ENCODE assay signal across 1 cellular context in the genomic region with DNA sequence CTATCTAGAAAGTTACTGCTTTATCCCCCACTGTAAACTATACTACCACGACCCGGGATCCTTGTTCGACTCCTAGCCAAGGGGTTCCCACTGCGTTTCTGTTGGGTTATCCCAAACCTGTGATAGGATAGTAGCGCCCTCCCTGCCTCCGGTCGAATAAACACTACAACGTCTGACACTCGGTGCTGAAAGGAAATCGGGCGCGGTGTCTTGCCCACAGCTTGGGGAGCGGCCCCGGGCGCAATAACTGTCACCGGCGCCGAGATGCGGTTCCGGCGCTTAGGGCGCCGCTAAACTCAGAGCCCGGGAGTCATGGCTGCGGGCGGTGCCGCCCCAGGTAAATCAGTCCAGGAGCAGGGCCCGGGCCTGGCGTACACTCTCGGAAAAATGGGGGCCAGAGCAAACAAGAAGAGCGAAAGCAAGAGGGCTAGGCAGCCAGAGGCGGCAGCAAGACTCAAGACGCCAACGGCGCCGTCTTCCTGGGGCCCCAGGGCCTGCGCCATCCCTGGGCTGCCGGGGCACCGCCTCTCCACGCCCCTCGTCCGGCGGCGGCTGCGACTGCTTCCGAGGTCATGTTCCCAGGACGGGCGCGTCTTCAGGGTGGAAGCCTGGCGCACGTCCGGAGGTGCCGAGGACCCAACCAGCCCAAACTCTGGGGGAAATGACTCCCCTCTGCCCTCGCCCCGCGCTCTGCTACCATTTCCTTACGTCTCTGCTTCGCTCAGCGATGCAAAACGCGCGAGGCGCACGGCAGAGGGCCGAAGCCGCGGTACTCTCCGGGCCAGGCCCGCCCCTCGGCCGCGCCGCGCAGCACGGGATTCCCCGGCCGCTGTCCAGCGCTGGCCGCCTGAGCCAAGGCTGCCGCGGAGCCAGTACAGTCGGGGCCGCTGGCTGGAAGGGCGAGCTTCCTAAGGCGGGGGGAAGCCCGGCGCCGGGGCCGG.
TF ChIP-seq lines count a peak whose summit lies in the region.

A gene (plus strand): TSS at position 575 of the 941 bp plus-strand sequence. CDS start 87 bp downstream, at position 662.

TF ChIP-seq in GM12878, 131 proteins besides CTCF, POLR2A, EP300 and RAD21 (continued from another document and continues in another):
- TF ChIP-seq, protein P1, sequence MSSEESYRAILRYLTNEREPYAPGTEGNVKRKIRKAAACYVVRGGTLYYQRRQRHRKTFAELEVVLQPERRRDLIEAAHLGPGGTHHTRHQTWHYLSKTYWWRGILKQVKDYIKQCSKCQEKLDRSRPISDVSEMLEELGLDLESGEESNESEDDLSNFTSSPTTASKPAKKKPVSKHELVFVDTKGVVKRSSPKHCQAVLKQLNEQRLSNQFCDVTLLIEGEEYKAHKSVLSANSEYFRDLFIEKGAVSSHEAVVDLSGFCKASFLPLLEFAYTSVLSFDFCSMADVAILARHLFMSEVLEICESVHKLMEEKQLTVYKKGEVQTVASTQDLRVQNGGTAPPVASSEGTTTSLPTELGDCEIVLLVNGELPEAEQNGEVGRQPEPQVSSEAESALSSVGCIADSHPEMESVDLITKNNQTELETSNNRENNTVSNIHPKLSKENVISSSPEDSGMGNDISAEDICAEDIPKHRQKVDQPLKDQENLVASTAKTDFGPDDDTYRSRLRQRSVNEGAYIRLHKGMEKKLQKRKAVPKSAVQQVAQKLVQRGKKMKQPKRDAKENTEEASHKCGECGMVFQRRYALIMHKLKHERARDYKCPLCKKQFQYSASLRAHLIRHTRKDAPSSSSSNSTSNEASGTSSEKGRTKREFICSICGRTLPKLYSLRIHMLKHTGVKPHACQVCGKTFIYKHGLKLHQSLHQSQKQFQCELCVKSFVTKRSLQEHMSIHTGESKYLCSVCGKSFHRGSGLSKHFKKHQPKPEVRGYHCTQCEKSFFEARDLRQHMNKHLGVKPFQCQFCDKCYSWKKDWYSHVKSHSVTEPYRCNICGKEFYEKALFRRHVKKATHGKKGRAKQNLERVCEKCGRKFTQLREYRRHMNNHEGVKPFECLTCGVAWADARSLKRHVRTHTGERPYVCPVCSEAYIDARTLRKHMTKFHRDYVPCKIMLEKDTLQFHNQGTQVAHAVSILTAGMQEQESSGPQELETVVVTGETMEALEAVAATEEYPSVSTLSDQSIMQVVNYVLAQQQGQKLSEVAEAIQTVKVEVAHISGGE (CRISPR knock-in tag; IDR thresholded peaks at IDR 0.05), result peak; percentile 21; the same call in 1 of the 2 replicates
- TF ChIP-seq HDAC6 (IDR thresholded peaks at IDR 0.05; ENCODE audit: unreplicated experiment) (no peak), IRF4 (IDR thresholded peaks at IDR 0.05; ENCODE audit: low read depth, low read length) (no peak), SREBF1 (IDR thresholded peaks at IDR 0.05; ENCODE audit: low read length) (no peak), BHLHE40 (IDR thresholded peaks at IDR 0.05; ENCODE audit: borderline replicate concordance in 1 of 2, low read depth in 2 of 2, low read length in 1 of 2) (peak in 1 of 2 experiments; percentile 18; a peak in 2 of 4 replicates), RAD51 (IDR thresholded peaks at IDR 0.05) (no peak), TCF7 (IDR thresholded peaks at IDR 0.05; ENCODE audit: borderline replicate concordance) (no peak), ZNF217 (IDR thresholded peaks at IDR 0.05) (0 out of 2 replicates have a peak, but pooled peaks have one; percentile 51), MXI1 (IDR thresholded peaks at IDR 0.05; ENCODE audit: low read depth, low read length) (peak; percentile 64; the same call in 1 of the 2 replicates), NR2F1 (conservative IDR thresholded peaks at IDR 0.05) (peak; percentile 61; the same call in 1 of the 2 replicates), MTA2 (IDR thresholded peaks at IDR 0.05; ENCODE audit: low read depth) (peak; percentile 49; the same call in 1 of the 2 replicates), MYB (IDR thresholded peaks at IDR 0.05; ENCODE audit: borderline replicate concordance, low read depth, low read length) (peak; percentile 16; the same call in 1 of the 2 replicates), ZNF207 (IDR thresholded peaks at IDR 0.05; ENCODE audit: borderline replicate concordance) (peak; percentile 77; the same call in 1 of the 2 replicates), NFXL1 (IDR thresholded peaks at IDR 0.05; ENCODE audit: borderline replicate concordance) (no peak), FOXM1 (IDR thresholded peaks at IDR 0.05; ENCODE audit: low read depth, low read length) (0 out of 2 replicates have a peak, but pooled peaks have one; percentile 8), GATAD2B (conservative IDR thresholded peaks at IDR 0.05; ENCODE audit: low read depth) (peak; percentile 83; the same call in 1 of the 2 replicates), CEBPB (IDR thresholded peaks at IDR 0.05; ENCODE audit: borderline replicate concordance in 1 of 2, low read depth in 2 of 2, low read length in 2 of 2) (no peak), HCFC1 (IDR thresholded peaks at IDR 0.05; ENCODE audit: low read length) (peak; percentile 48), BACH1 (IDR thresholded peaks at IDR 0.05; ENCODE audit: borderline replicate concordance) (no peak; the same call in none of the 2 replicates), MEF2A (IDR thresholded peaks at IDR 0.05; ENCODE audit: insufficient read depth, low read depth, low read length) (no peak), STAT3 (IDR thresholded peaks at IDR 0.05; ENCODE audit: low read depth, low read length) (no peak), RUNX3 (IDR thresholded peaks at IDR 0.05; ENCODE audit: low read length) (no peak; the same call in 1 of the 2 replicates), FOXK2 (IDR thresholded peaks at IDR 0.05) (no peak), TCF3 (IDR thresholded peaks at IDR 0.05; ENCODE audit: borderline replicate concordance, insufficient read depth, low read depth, low read length) (no peak), NR2C1 (IDR thresholded peaks at IDR 0.05) (peak; percentile 97)
- TF ChIP-seq, protein P2, sequence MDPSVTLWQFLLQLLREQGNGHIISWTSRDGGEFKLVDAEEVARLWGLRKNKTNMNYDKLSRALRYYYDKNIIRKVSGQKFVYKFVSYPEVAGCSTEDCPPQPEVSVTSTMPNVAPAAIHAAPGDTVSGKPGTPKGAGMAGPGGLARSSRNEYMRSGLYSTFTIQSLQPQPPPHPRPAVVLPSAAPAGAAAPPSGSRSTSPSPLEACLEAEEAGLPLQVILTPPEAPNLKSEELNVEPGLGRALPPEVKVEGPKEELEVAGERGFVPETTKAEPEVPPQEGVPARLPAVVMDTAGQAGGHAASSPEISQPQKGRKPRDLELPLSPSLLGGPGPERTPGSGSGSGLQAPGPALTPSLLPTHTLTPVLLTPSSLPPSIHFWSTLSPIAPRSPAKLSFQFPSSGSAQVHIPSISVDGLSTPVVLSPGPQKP (IDR thresholded peaks at IDR 0.05; ENCODE audit: low read depth, low read length), result no peak
- TF ChIP-seq, protein P3, sequence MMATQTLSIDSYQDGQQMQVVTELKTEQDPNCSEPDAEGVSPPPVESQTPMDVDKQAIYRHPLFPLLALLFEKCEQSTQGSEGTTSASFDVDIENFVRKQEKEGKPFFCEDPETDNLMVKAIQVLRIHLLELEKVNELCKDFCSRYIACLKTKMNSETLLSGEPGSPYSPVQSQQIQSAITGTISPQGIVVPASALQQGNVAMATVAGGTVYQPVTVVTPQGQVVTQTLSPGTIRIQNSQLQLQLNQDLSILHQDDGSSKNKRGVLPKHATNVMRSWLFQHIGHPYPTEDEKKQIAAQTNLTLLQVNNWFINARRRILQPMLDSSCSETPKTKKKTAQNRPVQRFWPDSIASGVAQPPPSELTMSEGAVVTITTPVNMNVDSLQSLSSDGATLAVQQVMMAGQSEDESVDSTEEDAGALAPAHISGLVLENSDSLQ (IDR thresholded peaks at IDR 0.05), result no peak
- TF ChIP-seq, protein P4, sequence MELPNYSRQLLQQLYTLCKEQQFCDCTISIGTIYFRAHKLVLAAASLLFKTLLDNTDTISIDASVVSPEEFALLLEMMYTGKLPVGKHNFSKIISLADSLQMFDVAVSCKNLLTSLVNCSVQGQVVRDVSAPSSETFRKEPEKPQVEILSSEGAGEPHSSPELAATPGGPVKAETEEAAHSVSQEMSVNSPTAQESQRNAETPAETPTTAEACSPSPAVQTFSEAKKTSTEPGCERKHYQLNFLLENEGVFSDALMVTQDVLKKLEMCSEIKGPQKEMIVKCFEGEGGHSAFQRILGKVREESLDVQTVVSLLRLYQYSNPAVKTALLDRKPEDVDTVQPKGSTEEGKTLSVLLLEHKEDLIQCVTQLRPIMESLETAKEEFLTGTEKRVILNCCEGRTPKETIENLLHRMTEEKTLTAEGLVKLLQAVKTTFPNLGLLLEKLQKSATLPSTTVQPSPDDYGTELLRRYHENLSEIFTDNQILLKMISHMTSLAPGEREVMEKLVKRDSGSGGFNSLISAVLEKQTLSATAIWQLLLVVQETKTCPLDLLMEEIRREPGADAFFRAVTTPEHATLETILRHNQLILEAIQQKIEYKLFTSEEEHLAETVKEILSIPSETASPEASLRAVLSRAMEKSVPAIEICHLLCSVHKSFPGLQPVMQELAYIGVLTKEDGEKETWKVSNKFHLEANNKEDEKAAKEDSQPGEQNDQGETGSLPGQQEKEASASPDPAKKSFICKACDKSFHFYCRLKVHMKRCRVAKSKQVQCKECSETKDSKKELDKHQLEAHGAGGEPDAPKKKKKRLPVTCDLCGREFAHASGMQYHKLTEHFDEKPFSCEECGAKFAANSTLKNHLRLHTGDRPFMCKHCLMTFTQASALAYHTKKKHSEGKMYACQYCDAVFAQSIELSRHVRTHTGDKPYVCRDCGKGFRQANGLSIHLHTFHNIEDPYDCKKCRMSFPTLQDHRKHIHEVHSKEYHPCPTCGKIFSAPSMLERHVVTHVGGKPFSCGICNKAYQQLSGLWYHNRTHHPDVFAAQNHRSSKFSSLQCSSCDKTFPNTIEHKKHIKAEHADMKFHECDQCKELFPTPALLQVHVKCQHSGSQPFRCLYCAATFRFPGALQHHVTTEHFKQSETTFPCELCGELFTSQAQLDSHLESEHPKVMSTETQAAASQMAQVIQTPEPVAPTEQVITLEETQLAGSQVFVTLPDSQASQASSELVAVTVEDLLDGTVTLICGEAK (IDR thresholded peaks at IDR 0.05; ENCODE audit: borderline replicate concordance), result peak; percentile 87
- TF ChIP-seq, protein P5, sequence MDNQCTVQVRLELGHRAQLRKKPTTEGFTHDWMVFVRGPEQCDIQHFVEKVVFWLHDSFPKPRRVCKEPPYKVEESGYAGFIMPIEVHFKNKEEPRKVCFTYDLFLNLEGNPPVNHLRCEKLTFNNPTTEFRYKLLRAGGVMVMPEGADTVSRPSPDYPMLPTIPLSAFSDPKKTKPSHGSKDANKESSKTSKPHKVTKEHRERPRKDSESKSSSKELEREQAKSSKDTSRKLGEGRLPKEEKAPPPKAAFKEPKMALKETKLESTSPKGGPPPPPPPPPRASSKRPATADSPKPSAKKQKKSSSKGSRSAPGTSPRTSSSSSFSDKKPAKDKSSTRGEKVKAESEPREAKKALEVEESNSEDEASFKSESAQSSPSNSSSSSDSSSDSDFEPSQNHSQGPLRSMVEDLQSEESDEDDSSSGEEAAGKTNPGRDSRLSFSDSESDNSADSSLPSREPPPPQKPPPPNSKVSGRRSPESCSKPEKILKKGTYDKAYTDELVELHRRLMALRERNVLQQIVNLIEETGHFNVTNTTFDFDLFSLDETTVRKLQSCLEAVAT (IDR thresholded peaks at IDR 0.05), result peak; percentile 54; the same call in 1 of the 2 replicates
- TF ChIP-seq, protein P6, sequence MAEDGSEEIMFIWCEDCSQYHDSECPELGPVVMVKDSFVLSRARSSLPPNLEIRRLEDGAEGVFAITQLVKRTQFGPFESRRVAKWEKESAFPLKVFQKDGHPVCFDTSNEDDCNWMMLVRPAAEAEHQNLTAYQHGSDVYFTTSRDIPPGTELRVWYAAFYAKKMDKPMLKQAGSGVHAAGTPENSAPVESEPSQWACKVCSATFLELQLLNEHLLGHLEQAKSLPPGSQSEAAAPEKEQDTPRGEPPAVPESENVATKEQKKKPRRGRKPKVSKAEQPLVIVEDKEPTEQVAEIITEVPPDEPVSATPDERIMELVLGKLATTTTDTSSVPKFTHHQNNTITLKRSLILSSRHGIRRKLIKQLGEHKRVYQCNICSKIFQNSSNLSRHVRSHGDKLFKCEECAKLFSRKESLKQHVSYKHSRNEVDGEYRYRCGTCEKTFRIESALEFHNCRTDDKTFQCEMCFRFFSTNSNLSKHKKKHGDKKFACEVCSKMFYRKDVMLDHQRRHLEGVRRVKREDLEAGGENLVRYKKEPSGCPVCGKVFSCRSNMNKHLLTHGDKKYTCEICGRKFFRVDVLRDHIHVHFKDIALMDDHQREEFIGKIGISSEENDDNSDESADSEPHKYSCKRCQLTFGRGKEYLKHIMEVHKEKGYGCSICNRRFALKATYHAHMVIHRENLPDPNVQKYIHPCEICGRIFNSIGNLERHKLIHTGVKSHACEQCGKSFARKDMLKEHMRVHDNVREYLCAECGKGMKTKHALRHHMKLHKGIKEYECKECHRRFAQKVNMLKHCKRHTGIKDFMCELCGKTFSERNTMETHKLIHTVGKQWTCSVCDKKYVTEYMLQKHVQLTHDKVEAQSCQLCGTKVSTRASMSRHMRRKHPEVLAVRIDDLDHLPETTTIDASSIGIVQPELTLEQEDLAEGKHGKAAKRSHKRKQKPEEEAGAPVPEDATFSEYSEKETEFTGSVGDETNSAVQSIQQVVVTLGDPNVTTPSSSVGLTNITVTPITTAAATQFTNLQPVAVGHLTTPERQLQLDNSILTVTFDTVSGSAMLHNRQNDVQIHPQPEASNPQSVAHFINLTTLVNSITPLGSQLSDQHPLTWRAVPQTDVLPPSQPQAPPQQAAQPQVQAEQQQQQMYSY (CRISPR knock-in tag; IDR thresholded peaks at IDR 0.05), result no peak
- TF ChIP-seq, protein P7, sequence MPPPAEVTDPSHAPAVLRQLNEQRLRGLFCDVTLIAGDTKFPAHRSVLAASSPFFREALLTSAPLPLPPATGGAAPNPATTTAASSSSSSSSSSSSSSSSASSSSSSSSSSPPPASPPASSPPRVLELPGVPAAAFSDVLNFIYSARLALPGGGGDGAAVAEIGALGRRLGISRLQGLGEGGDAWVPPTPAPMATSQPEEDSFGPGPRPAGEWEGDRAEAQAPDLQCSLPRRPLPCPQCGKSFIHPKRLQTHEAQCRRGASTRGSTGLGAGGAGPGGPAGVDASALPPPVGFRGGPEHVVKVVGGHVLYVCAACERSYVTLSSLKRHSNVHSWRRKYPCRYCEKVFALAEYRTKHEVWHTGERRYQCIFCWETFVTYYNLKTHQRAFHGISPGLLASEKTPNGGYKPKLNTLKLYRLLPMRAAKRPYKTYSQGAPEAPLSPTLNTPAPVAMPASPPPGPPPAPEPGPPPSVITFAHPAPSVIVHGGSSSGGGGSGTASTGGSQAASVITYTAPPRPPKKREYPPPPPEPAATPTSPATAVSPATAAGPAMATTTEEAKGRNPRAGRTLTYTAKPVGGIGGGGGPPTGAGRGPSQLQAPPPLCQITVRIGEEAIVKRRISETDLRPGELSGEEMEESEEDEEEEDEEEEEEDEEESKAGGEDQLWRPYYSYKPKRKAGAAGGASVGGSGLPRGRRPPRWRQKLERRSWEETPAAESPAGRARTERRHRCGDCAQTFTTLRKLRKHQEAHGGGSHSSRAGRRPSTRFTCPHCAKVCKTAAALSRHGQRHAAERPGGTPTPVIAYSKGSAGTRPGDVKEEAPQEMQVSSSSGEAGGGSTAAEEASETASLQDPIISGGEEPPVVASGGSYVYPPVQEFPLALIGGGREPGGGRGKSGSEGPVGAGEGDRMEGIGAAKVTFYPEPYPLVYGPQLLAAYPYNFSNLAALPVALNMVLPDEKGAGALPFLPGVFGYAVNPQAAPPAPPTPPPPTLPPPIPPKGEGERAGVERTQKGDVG (CRISPR knock-in tag; IDR thresholded peaks at IDR 0.05), result no peak
- TF ChIP-seq, protein P8, sequence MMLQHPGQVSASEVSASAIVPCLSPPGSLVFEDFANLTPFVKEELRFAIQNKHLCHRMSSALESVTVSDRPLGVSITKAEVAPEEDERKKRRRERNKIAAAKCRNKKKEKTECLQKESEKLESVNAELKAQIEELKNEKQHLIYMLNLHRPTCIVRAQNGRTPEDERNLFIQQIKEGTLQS (IDR thresholded peaks at IDR 0.05; ENCODE audit: borderline replicate concordance, extremely low read depth, low read depth, low read length), result no peak
